Comparison of ENCODE assay signal across 8 cellular contexts in the genomic region with DNA sequence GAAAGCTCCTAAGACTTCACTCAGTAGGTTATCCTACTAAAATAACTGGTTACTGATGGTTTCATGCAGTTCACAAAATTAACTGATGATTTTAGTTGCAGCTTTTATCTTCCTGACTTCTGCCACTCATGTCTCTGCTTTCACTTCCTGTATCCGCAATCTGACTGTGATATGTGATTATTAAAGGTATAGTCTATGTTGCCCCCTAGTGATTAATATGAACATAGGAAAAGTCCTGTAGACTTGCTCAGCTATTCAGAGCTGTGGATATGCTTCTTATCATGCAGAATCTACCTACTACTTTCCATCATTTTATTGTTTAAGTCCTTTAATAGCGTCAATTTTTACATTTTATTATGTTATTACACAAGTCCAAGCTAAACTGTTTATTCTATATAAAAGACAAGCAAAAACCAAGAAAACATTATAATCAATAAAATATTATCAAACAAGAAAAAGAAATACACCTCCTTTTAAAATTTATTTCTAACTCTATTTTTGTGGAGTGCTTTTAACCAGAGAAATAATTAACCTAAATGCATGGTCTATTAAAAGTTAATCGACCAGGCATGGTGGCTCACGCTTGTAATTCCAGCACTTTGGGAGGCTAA. TPM values are rescaled to one million over a fixed set of nuclear protein-coding genes. Genes with fewer than 3 reads are reported as not detected.
DNase-seq lines count a peak whose midpoint lies in the region; ATAC-seq and TF ChIP-seq lines count a peak whose summit lies in the region.

No MANE protein-coding gene starts in this region.

- intact Hi-C loops in CD4-positive, alpha-beta memory T cell (cut with micrococcal nuclease) = loop anchor here (1.0 to 10.0 kb wide), 8 partner anchors 69 to 799 kb away; no protein-coding TSS in a partner anchor
- intact Hi-C loops in transverse colon (cut with DNase I; ENCODE audit: low total_unique reads) = loop anchor here (10.0 kb wide), 1 partner anchor 299 kb away; a partner anchor contains a TSS
- intact Hi-C loops in activated T-helper 1 cell treated with anti-CD3 and anti-CD28 coated beads, Interleukin-12 subunit alpha, Interleukin-12 subunit beta, Interleukin-2, Interleukin-4 antibody, amounts not matched to agents 30 ng/mL and 10 ng/mL and 1 ng/mL, durations not matched to agents 14 hours and 24 hours and 36 hours (cut with micrococcal nuclease) = loop anchor here (1.0 to 10.0 kb wide), 8 partner anchors 27 to 799 kb away; a partner anchor contains a TSS

- whole genome bisulfite sequencing in transverse colon (ENCODE audit: low coverage in 1 of 2), 2 donors = 44 to 55% methylated on average over 2 to 4 of the region's 4 CpGs

- H3K27ac ChIP-seq in CD4-positive, alpha-beta memory T cell (ENCODE audit: low read depth, low read length) = no peak overlapping the region
- H3K27ac ChIP-seq in VCaP = no peak overlapping the region
- H3K27ac ChIP-seq in transverse colon = no peak overlapping the region

- peaks cover 7 to 13% (median 10%) of the 10 kb centered on the region in 4 donors for H3K4me1 Mint-ChIP-seq in CD4-positive, alpha-beta memory T cell
- H3K4me1 Mint-ChIP-seq in activated T-helper 1 cell treated with anti-CD3 and anti-CD28 coated beads, Interleukin-12 subunit alpha, Interleukin-12 subunit beta, Interleukin-2, Interleukin-4 antibody, amounts not matched to agents 30 ng/mL and 10 ng/mL and 1 ng/mL, durations not matched to agents 14 hours and 24 hours and 36 hours (ENCODE audit: low read depth) = peaks cover 21% of the 10 kb centered on the region

- no peak for TF ChIP-seq POLR2A in transverse colon (IDR thresholded peaks at IDR 0.05)

- no peaks in the 10 kb centered on the region for H3K36me3 Mint-ChIP-seq in CD4-positive, alpha-beta memory T cell
- no peaks in the 10 kb centered on the region for H3K36me3 Mint-ChIP-seq in activated T-helper 1 cell treated with anti-CD3 and anti-CD28 coated beads, Interleukin-12 subunit alpha, Interleukin-12 subunit beta, Interleukin-2, Interleukin-4 antibody, amounts not matched to agents 30 ng/mL and 10 ng/mL and 1 ng/mL, durations not matched to agents 14 hours and 24 hours and 36 hours (ENCODE audit: low read depth)

- no peaks in the 10 kb centered on the region for H3K36me3 ChIP-seq in CD4-positive, alpha-beta memory T cell (ENCODE audit: insufficient read depth, low read length)
- no peaks in the 10 kb centered on the region for H3K36me3 ChIP-seq in transverse colon

- H3K4me3 Mint-ChIP-seq in CD4-positive, alpha-beta memory T cell = peak overlapping the region in 3 of 8 donors; percentile 8 to 62 (median 35)
- no peak overlapping the region for H3K4me3 Mint-ChIP-seq in activated T-helper 1 cell treated with anti-CD3 and anti-CD28 coated beads, Interleukin-12 subunit alpha, Interleukin-12 subunit beta, Interleukin-2, Interleukin-4 antibody, amounts not matched to agents 30 ng/mL and 10 ng/mL and 1 ng/mL, durations not matched to agents 14 hours and 24 hours and 36 hours

- POLR2A ChIA-PET in CD4-positive, alpha-beta memory T cell (lab: Charles Lee; ENCODE audit: partially characterized antibody) = interaction anchor here (1.0 to 1.7 kb wide), 7 partner anchors 8 to 501 kb away, joined by 3 to 5 read pairs (median 4); no protein-coding TSS in a partner anchor

- no peak for TF ChIP-seq EP300 in transverse colon (IDR thresholded peaks at IDR 0.05; ENCODE audit: low read depth)

- H3K27me3 ChIP-seq in CD4-positive, alpha-beta memory T cell (ENCODE audit: insufficient read depth, low read length) = no peaks in the 10 kb centered on the region
- no peaks in the 10 kb centered on the region for H3K27me3 ChIP-seq in transverse colon

- no peak overlapping the region for H3K4me3 ChIP-seq in CD4-positive, alpha-beta memory T cell (ENCODE audit: low read length in 2 of 2)
- no peak overlapping the region for H3K4me3 ChIP-seq in transverse colon

- peak; percentile 76 for TF ChIP-seq CTCF in VCaP (conservative IDR thresholded peaks at IDR 0.05)
- peak; percentile 31 to 50 (median 40) for TF ChIP-seq CTCF in transverse colon (IDR thresholded peaks at IDR 0.05)

- peaks cover 0 to 2% (median 0%) of the 10 kb centered on the region in 8 donors for H3K9me3 Mint-ChIP-seq in CD4-positive, alpha-beta memory T cell
- peaks cover 8% of the 10 kb centered on the region for H3K9me3 Mint-ChIP-seq in activated T-helper 1 cell treated with anti-CD3 and anti-CD28 coated beads, Interleukin-12 subunit alpha, Interleukin-12 subunit beta, Interleukin-2, Interleukin-4 antibody, amounts not matched to agents 30 ng/mL and 10 ng/mL and 1 ng/mL, durations not matched to agents 14 hours and 24 hours and 36 hours

- DNase-seq in CD4-positive, alpha-beta memory T cell = peak in 4 of 5 donors; percentile 54 to 65 (median 62)
- DNase-seq in NCI-H1930 (lab: John Stamatoyannopoulos, UW) = peak; percentile 6 to 47
- DNase-seq in iPS-NIHi11 (ENCODE audit: low spot score) = peak; percentile 53
- no peak for DNase-seq in transverse colon
- DNase-seq in activated T-helper 1 cell treated with anti-CD3 and anti-CD28 coated beads, Interleukin-12 subunit alpha, Interleukin-12 subunit beta, Interleukin-2, Interleukin-4 antibody, amounts not matched to agents 30 ng/mL and 10 ng/mL and 1 ng/mL, durations not matched to agents 14 hours and 24 hours and 36 hours (ENCODE audit: low spot score) = no peak

- CTCF ChIA-PET in CD4-positive, alpha-beta memory T cell (lab: Charles Lee; ENCODE audit: partially characterized antibody) = interaction anchor here (0.6 to 3.9 kb wide), 36 partner anchors 9 to 561 kb away, joined by 3 to 54 read pairs (median 4); a partner anchor contains a TSS

- ATAC-seq in GM18907 (IDR thresholded peaks at IDR 0.05; ENCODE audit: unreplicated experiment) = peak; percentile 88
- ATAC-seq in HG03060 (IDR thresholded peaks at IDR 0.05; ENCODE audit: low read depth, unreplicated experiment) = peak; percentile 89

- peak overlapping the region in 3 of 7 donors; percentile 19 to 93 (median 46) for H3K27ac Mint-ChIP-seq in CD4-positive, alpha-beta memory T cell
- no peak overlapping the region for H3K27ac Mint-ChIP-seq in activated T-helper 1 cell treated with anti-CD3 and anti-CD28 coated beads, Interleukin-12 subunit alpha, Interleukin-12 subunit beta, Interleukin-2, Interleukin-4 antibody, amounts not matched to agents 30 ng/mL and 10 ng/mL and 1 ng/mL, durations not matched to agents 14 hours and 24 hours and 36 hours

- H3K4me1 ChIP-seq in CD4-positive, alpha-beta memory T cell (ENCODE audit: insufficient read depth, low read length) = peaks cover 6% of the 10 kb centered on the region
- no peaks in the 10 kb centered on the region for H3K4me1 ChIP-seq in transverse colon

- H3K27me3 Mint-ChIP-seq in CD4-positive, alpha-beta memory T cell = no peaks in the 10 kb centered on the region
- H3K27me3 Mint-ChIP-seq in activated T-helper 1 cell treated with anti-CD3 and anti-CD28 coated beads, Interleukin-12 subunit alpha, Interleukin-12 subunit beta, Interleukin-2, Interleukin-4 antibody, amounts not matched to agents 30 ng/mL and 10 ng/mL and 1 ng/mL, durations not matched to agents 14 hours and 24 hours and 36 hours (ENCODE audit: insufficient read depth) = no peaks in the 10 kb centered on the region

- no peaks in the 10 kb centered on the region for H3K9me3 ChIP-seq in CD4-positive, alpha-beta memory T cell (ENCODE audit: control insufficient read depth in 1 of 2, low read length in 2 of 2)
- no peaks in the 10 kb centered on the region for H3K9me3 ChIP-seq in transverse colon

- in situ Hi-C loops in transverse colon (cut with MboI; ENCODE audit: low pct_ligation_motif_present in 1 of 4, low pct_unique_long_range_greater_than_20kb in 1 of 4, low sequenced_read_pairs in 3 of 4) = no loop called here

RNA-seq across cellular contexts. Expression of a gene that starts 40.6 kb away (rescaled TPM):
- 1 to 10 TPM; 3.5 to 3.9 TPM for total RNA-seq in CD4-positive, alpha-beta memory T cell
- polyA plus RNA-seq in CD4-positive, alpha-beta memory T cell = 1 to 10 TPM; 1.3 to 3.0 TPM
- total RNA-seq in transverse colon = 10 to 100 TPM in 2 of 4 donors, 1 to 10 TPM in 1, under 1 TPM in 1; 0.40 to 17.6 (median 9.1) TPM
- 0.49 and 1.0 TPM in 2 replicates for total RNA-seq in activated T-helper 1 cell treated with anti-CD3 and anti-CD28 coated beads, Interleukin-12 subunit alpha, Interleukin-12 subunit beta, Interleukin-2, Interleukin-4 antibody, amounts not matched to agents 30 ng/mL and 10 ng/mL and 1 ng/mL, durations not matched to agents 14 hours and 24 hours and 36 hours

Comparison
In these comparisons a context has a peak if more than half of its experiments do, and no peak if none do; other contexts are left out.
1. DNase-seq: peak in CD4-positive, alpha-beta memory T cell (4 of 5), NCI-H1930 (2 of 2) and iPS-NIHi11 (single experiment); none in transverse colon (single experiment) and activated T-helper 1 cell treated with anti-CD3 and anti-CD28 coated beads, Interleukin-12 subunit alpha, Interleukin-12 subunit beta, Interleukin-2, Interleukin-4 antibody, amounts not matched to agents 30 ng/mL and 10 ng/mL and 1 ng/mL, durations not matched to agents 14 hours and 24 hours and 36 hours (single experiment).